In the genomic region with DNA sequence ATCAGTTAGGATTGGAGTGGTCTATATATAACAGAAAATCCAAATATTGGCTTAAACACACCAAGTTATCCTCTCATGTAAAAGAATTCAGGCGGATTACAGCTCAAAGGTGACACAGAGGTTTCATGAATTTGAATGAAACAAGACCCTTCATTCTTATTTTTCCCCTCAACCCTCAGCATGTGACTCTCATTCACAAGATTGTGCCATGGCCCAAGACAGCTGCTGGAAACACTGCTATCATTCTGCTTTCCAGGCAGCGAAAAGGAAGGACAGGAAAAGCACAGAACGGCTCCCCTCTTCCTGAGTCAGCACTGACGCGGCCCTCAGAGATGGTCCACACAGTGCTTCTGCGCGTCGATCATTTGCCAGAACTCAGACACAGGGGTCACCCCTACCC, we compare ENCODE assay signal across 18 cellular contexts.
"Had no signal": no experiment of that assay in that cellular context is flagged by ENCODE, and none has a peak within 500 bp of the region (broad histone marks: within the 10 kb centered on the region; RNA-seq: fewer than 3 reads in every experiment).

No MANE protein-coding gene starts in this region.

- H3K27me3 ChIP-seq: left lung, right atrium auricular region, tibial artery had no signal

- ATAC-seq: effector memory CD8-positive, alpha-beta T cell; left lung; stimulated activated naive CD8-positive, alpha-beta T cell treated with anti-CD3 and anti-CD28 coated beads, Interleukin-15, Interleukin-2, amounts not matched to agents 100 U/mL and 50 U/mL, for 24 hours had no signal

- H3K27ac ChIP-seq: left lung, prostate gland, right atrium auricular region, tibial artery had no signal

- DNase-seq: activated B cell treated with CpG ODN at 0.5 μM for 24 hours; activated CD4-positive, alpha-beta memory T cell treated with anti-CD3 and anti-CD28 coated beads for 36 hours; activated CD4-positive, alpha-beta T cell treated with anti-CD3 and anti-CD28 coated beads for 4 hours; activated gamma-delta T cell treated with Interleukin-2 at 50 U/mL for 16 hours; activated T-cell treated with anti-CD3 and anti-CD28 coated beads for 4 hours; amniotic stem cell; effector memory CD8-positive, alpha-beta T cell; glutamatergic neuron; hypothalamus; left lung; midbrain; stimulated activated CD4-positive, alpha-beta T cell treated with anti-CD3 and anti-CD28 coated beads, Interleukin-12 subunit alpha, Interleukin-12 subunit beta, amount 100 ng/mL, for 4 hours; stimulated activated CD4-positive, alpha-beta T cell treated with anti-CD3 and anti-CD28 coated beads, Interleukin-1b, Interleukin-23, amount 100 ng/mL, for 48 hours; stimulated activated naive CD8-positive, alpha-beta T cell treated with anti-CD3 and anti-CD28 coated beads, Interleukin-15, Interleukin-2, amounts not matched to agents 100 U/mL and 50 U/mL, for 24 hours; substantia nigra; tibial artery had no signal

- H3K9me3 ChIP-seq: left lung, prostate gland, right atrium auricular region, tibial artery had no signal

- H3K4me3 ChIP-seq: left lung, prostate gland, right atrium auricular region, tibial artery had no signal

- H3K4me1 ChIP-seq: left lung, prostate gland, right atrium auricular region, tibial artery had no signal

- H3K36me3 ChIP-seq: left lung, prostate gland, right atrium auricular region, tibial artery had no signal
